Comparison of ENCODE assay signal across 12 cellular contexts in genomic region chr5:37665889-37666288, GRCh38.
DNase-seq lines count a peak whose midpoint lies in the region; ATAC-seq and TF ChIP-seq lines count a peak whose summit lies in the region.
"Had no signal": no experiment of that assay in that cellular context is flagged by ENCODE, and none has a peak within 500 bp of the region (broad histone marks: within the 10 kb centered on the region; RNA-seq: fewer than 3 reads in every experiment).

No MANE protein-coding gene starts in this region.

- peak; percentile 27 for DNase-seq in GM23338 (ENCODE audit: low spot score)
- DNase-seq in Panc1 (ENCODE audit: low read depth, low spot score) = no peak
- DNase-seq in left ventricle myocardium inferior = peak; percentile 67
- peak; percentile 29 for DNase-seq in pulmonary artery endothelial cell (ENCODE audit: low read depth, low spot score)
- no peak for DNase-seq in GM13977 (ENCODE audit: low spot score)
- no peak for DNase-seq in activated CD8-positive, alpha-beta memory T cell treated with anti-CD3 and anti-CD28 coated beads, Interleukin-2, amount 10 ng/mL, durations not matched to agents 7 days and 5 days
- DNase-seq: activated CD4-positive, alpha-beta T cell treated with anti-CD3 and anti-CD28 coated beads for 1 hour; CD4-positive, alpha-beta T cell; naive B cell had no signal

- H3K27me3 Mint-ChIP-seq in GM23338 (ENCODE audit: insufficient read depth, low read depth, poor library complexity) = peaks cover 3% of the 10 kb centered on the region
- no peaks in the 10 kb centered on the region for H3K27me3 Mint-ChIP-seq in activated CD8-positive, alpha-beta memory T cell treated with anti-CD3 and anti-CD28 coated beads, Interleukin-2, amount 10 ng/mL, durations not matched to agents 7 days and 5 days
- H3K27me3 Mint-ChIP-seq: activated naive CD8-positive, alpha-beta T cell; CD4-positive, alpha-beta T cell; naive B cell had no signal

- H3K4me3 Mint-ChIP-seq in GM23338 = no peak overlapping the region
- H3K4me3 Mint-ChIP-seq in activated CD8-positive, alpha-beta memory T cell treated with anti-CD3 and anti-CD28 coated beads, Interleukin-2, amount 10 ng/mL, durations not matched to agents 7 days and 5 days = no peak overlapping the region
- H3K4me3 Mint-ChIP-seq: activated naive CD8-positive, alpha-beta T cell; CD4-positive, alpha-beta T cell; naive B cell had no signal

- H3K36me3 Mint-ChIP-seq in GM23338 (ENCODE audit: low read depth) = no peaks in the 10 kb centered on the region
- H3K36me3 Mint-ChIP-seq in activated CD8-positive, alpha-beta memory T cell treated with anti-CD3 and anti-CD28 coated beads, Interleukin-2, amount 10 ng/mL, durations not matched to agents 7 days and 5 days = no peaks in the 10 kb centered on the region

- H4K20me1 ChIP-seq in GM23338 (replicated peaks; ENCODE audit: insufficient read depth) = no peaks in the 10 kb centered on the region

- in situ Hi-C loops in Panc1 (cut with HindIII; ENCODE audit: low pct_unique_long_range_greater_than_20kb, low sequenced_read_pairs) = no loop called here
- in situ Hi-C loops in GM13977 (cut with MboI; ENCODE audit: low pct_unique_long_range_greater_than_20kb, low sequenced_read_pairs, unreplicated experiment) = no loop called here

- no TSS peak for BruUV-seq in Panc1 (replicated peaks; lab: Mats Ljungman, UMichigan)

- no peaks in the 10 kb centered on the region for H3K9me3 ChIP-seq in Panc1 (ENCODE audit: control insufficient read depth, insufficient read depth, low read depth, low read length)
- no peaks in the 10 kb centered on the region for H3K9me3 ChIP-seq in left ventricle myocardium inferior (replicated peaks)

- intact Hi-C loops in Panc1 (cut with micrococcal nuclease; ENCODE audit: unreplicated experiment) (no loop called here), left ventricle myocardium inferior (cut with micrococcal nuclease) (no loop called here)

- H2AFZ ChIP-seq in GM23338 = no peak overlapping the region

- no peak overlapping the region for H3K4me2 ChIP-seq in GM23338

- H3K4me1 Mint-ChIP-seq in GM23338 = peaks cover 29% of the 10 kb centered on the region
- no peaks in the 10 kb centered on the region for H3K4me1 Mint-ChIP-seq in activated CD8-positive, alpha-beta memory T cell treated with anti-CD3 and anti-CD28 coated beads, Interleukin-2, amount 10 ng/mL, durations not matched to agents 7 days and 5 days

- POLR2A ChIA-PET in Panc1 (lab: Charles Lee) = no interaction called here

- H3F3A ChIP-seq in GM23338 (replicated peaks; ENCODE audit: low read depth) = no peaks in the 10 kb centered on the region

- no peaks in the 10 kb centered on the region for H3K27me3 ChIP-seq in GM23338 (ENCODE audit: insufficient read depth)
- H3K27me3 ChIP-seq in Panc1 (ENCODE audit: control insufficient read depth, insufficient read depth, low read length) = no peaks in the 10 kb centered on the region
- H3K27me3 ChIP-seq in left ventricle myocardium inferior (ENCODE audit: low read depth) = no peaks in the 10 kb centered on the region

- no peaks in the 10 kb centered on the region for H3K36me3 ChIP-seq in GM23338 (ENCODE audit: insufficient read depth)
- H3K36me3 ChIP-seq in Panc1 (ENCODE audit: control insufficient read depth, insufficient read depth, low read length) = no peaks in the 10 kb centered on the region; the same call in 1 of the 2 replicates
- H3K36me3 ChIP-seq in left ventricle myocardium inferior = no peaks in the 10 kb centered on the region

- TF ChIP-seq CTCF in GM23338 (conservative IDR thresholded peaks at IDR 0.05; ENCODE audit: low read depth in 2 of 2) (no peak), Panc1 (IDR thresholded peaks at IDR 0.05) (no peak), left ventricle myocardium inferior (IDR thresholded peaks at IDR 0.05; ENCODE audit: borderline replicate concordance) (no peak), GM13977 (IDR thresholded peaks at IDR 0.05; ENCODE audit: extremely low read depth, insufficient read depth, missing control alignments) (no peak)

- H3K4me1 ChIP-seq in GM23338 (ENCODE audit: insufficient read depth) (peaks cover 6% of the 10 kb centered on the region; the same call in 1 of the 2 replicates), Panc1 (ENCODE audit: control insufficient read depth, insufficient read depth, low read length) (peaks cover 19% of the 10 kb centered on the region), left ventricle myocardium inferior (peaks cover 32% of the 10 kb centered on the region)

- no peak overlapping the region for H3K4me3 ChIP-seq in GM23338
- H3K4me3 ChIP-seq in Panc1 (ENCODE audit: low read depth in 2 of 2, low read length in 2 of 2) = no peak overlapping the region
- H3K4me3 ChIP-seq in left ventricle myocardium inferior = peak overlapping the region; percentile 30

- no peaks in the 10 kb centered on the region for H3K9me3 Mint-ChIP-seq in GM23338
- H3K9me3 Mint-ChIP-seq in activated CD8-positive, alpha-beta memory T cell treated with anti-CD3 and anti-CD28 coated beads, Interleukin-2, amount 10 ng/mL, durations not matched to agents 7 days and 5 days (ENCODE audit: low read depth) = no peaks in the 10 kb centered on the region
- H3K9me3 Mint-ChIP-seq: CD4-positive, alpha-beta T cell had no signal

- H3K27ac Mint-ChIP-seq in GM23338 = no peak overlapping the region
- H3K27ac Mint-ChIP-seq in activated CD8-positive, alpha-beta memory T cell treated with anti-CD3 and anti-CD28 coated beads, Interleukin-2, amount 10 ng/mL, durations not matched to agents 7 days and 5 days = no peak overlapping the region
- H3K27ac Mint-ChIP-seq: activated naive CD8-positive, alpha-beta T cell; CD4-positive, alpha-beta T cell; naive B cell had no signal

- no peaks in the 10 kb centered on the region for H3K9me2 ChIP-seq in GM23338 (ENCODE audit: insufficient read depth)

- CTCF ChIA-PET in Panc1 (lab: Charles Lee) = no interaction called here
- CTCF ChIA-PET in activated CD8-positive, alpha-beta memory T cell treated with anti-CD3 and anti-CD28 coated beads, Interleukin-2, amount 10 ng/mL, durations not matched to agents 7 days and 5 days (lab: Charles Lee) = no interaction called here

- H3K79me2 ChIP-seq in GM23338 (replicated peaks; ENCODE audit: insufficient read depth) = no peaks in the 10 kb centered on the region

- ATAC-seq in GM23338 (no peak; the same call in 1 of the 3 replicates), Panc1 (no peak), HG03135 (IDR thresholded peaks at IDR 0.05; ENCODE audit: unreplicated experiment) (no peak), GM21423 (IDR thresholded peaks at IDR 0.05; ENCODE audit: unreplicated experiment) (no peak)
- ATAC-seq in activated CD8-positive, alpha-beta memory T cell treated with anti-CD3 and anti-CD28 coated beads, Interleukin-2, amount 10 ng/mL, durations not matched to agents 7 days and 5 days = no peak

- no peak overlapping the region for H3K27ac ChIP-seq in GM23338 (ENCODE audit: low read depth)
- peak overlapping the region; percentile 63; the same call in 1 of the 2 replicates for H3K27ac ChIP-seq in Panc1 (ENCODE audit: low read length)
- H3K27ac ChIP-seq in left ventricle myocardium inferior (replicated peaks) = peak overlapping the region; percentile 5

TF ChIP-seq in GM23338, 12 proteins besides CTCF, POLR2A, EP300 and RAD21 (continues in another document):
- TF ChIP-seq CREB1 (CRISPR knock-in tag; IDR thresholded peaks at IDR 0.05; ENCODE audit: low read depth) = no peak
- no peak for TF ChIP-seq ZNF331 (CRISPR knock-in tag; IDR thresholded peaks at IDR 0.05; ENCODE audit: low read depth)
- TF ChIP-seq EZH2phosphoT487 (IDR thresholded peaks at IDR 0.05; ENCODE audit: unreplicated experiment) = no peak
- no peak for TF ChIP-seq ZNF114 (CRISPR knock-in tag; IDR thresholded peaks at IDR 0.05)
- TF ChIP-seq STAT1 (IDR thresholded peaks at IDR 0.05; ENCODE audit: unreplicated experiment) = no peak
- TF ChIP-seq NANOG (IDR thresholded peaks at IDR 0.05; ENCODE audit: borderline replicate concordance) = no peak
- TF ChIP-seq JUNB (IDR thresholded peaks at IDR 0.05; ENCODE audit: unreplicated experiment) = no peak
- no peak for TF ChIP-seq POLR2AphosphoS5 (IDR thresholded peaks at IDR 0.05; ENCODE audit: low read depth)
- no peak for TF ChIP-seq ETS1 (IDR thresholded peaks at IDR 0.05)
- TF ChIP-seq REST (IDR thresholded peaks at IDR 0.05; ENCODE audit: unreplicated experiment) = no peak
- no peak for TF ChIP-seq EZH2 (IDR thresholded peaks at IDR 0.05; ENCODE audit: low read depth, unreplicated experiment)

Comparison
In these comparisons a context has a peak if more than half of its experiments do, and no peak if none do; other contexts are left out.
1. DNase-seq: peak in GM23338 (single experiment), left ventricle myocardium inferior (single experiment) and pulmonary artery endothelial cell (single experiment); none in Panc1 (single experiment), GM13977 (single experiment) and activated CD8-positive, alpha-beta memory T cell treated with anti-CD3 and anti-CD28 coated beads, Interleukin-2, amount 10 ng/mL, durations not matched to agents 7 days and 5 days (single experiment).